ENCODE assay signal across 1 cellular context in the genomic region with DNA sequence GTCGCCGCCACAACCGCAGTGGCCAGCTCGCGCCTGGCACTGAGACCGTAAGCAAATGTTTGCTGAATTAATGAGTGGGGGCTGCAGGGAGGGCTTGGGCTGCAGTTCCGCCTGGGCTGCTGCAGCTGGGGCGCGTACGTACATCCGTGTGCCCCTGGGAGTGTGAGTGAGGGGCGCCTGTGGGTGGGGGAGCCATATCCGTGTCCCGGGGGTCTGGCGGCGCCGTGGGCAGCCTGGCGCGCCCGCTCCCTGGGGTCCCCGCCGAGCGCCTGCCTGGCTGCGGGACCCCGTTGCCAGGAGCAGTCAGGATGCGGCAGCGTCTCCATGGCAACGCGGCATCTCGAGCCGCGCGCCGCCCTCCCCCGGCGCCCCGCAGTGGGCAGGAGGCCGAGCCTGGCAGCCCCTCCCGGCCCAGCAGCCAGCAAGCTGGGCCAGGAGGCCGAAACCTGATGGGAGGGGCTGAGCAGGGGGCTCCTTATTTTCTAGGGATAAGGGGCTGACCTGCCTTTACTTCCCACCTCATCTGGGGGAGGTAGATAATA.
TF ChIP-seq lines count a peak whose summit lies in the region.

No MANE protein-coding gene starts in this region.

TF ChIP-seq in SK-N-SH, 30 proteins besides CTCF, POLR2A, EP300 and RAD21 (continued from another document):
- TF ChIP-seq MAX (IDR thresholded peaks at IDR 0.05; ENCODE audit: low read depth) = no peak
TF ChIP-seq in SK-N-SH: peak in this region for 0.
